ENCODE assay signal across 2 cellular contexts in genomic region chr17:8189041-8189710, GRCh38.
TF ChIP-seq lines count a peak whose summit lies in the region.

No MANE protein-coding gene starts in this region.

TF ChIP-seq in IMR-90, 13 proteins besides CTCF, POLR2A, EP300 and RAD21:
- TF ChIP-seq ELK1 (IDR thresholded peaks at IDR 0.05; ENCODE audit: borderline replicate concordance, low read depth, low read length) (no peak), MXI1 (IDR thresholded peaks at IDR 0.05; ENCODE audit: borderline replicate concordance, low read depth, low read length) (0 out of 2 replicates have a peak, but pooled peaks have one; percentile 6)

TF ChIP-seq in K562, 482 proteins besides CTCF, POLR2A, EP300 and RAD21 (continues in another document):
- TF ChIP-seq CBX2 (IDR thresholded peaks at IDR 0.05; ENCODE audit: insufficient read depth, low read length, poor library complexity, severe bottlenecking) (no peak), MGA (IDR thresholded peaks at IDR 0.05) (no peak), CHD2 (IDR thresholded peaks at IDR 0.05; ENCODE audit: low read depth, low read length) (no peak), E2F8 (IDR thresholded peaks at IDR 0.05; ENCODE audit: low read depth, partially characterized antibody) (no peak), CBX8 (IDR thresholded peaks at IDR 0.05; ENCODE audit: borderline replicate concordance, extremely low read depth, low read depth, low read length, poor library complexity, severe bottlenecking) (no peak), ZNF586 (CRISPR knock-in tag; conservative IDR thresholded peaks at IDR 0.05) (no peak), FOXP1 (CRISPR knock-in tag; IDR thresholded peaks at IDR 0.05) (peak; percentile 66; the same call in 1 of the 2 replicates), ZNF174 (CRISPR knock-in tag; IDR thresholded peaks at IDR 0.05) (no peak), SAP30 (IDR thresholded peaks at IDR 0.05; ENCODE audit: borderline replicate concordance, insufficient read depth, low read depth, low read length, poor library complexity, severe bottlenecking) (peak; percentile 37), KDM5B (IDR thresholded peaks at IDR 0.05; ENCODE audit: insufficient replicate concordance, low read depth, low read length) (peak; percentile 20), ZBED1 (IDR thresholded peaks at IDR 0.05) (0 out of 2 replicates have a peak, but pooled peaks have one; percentile 29), ZNF324 (CRISPR knock-in tag; IDR thresholded peaks at IDR 0.05) (no peak), RBM39 (optimal IDR thresholded peaks at IDR 0.05; ENCODE audit: low read depth, low read length) (no peak), FOXM1 (IDR thresholded peaks at IDR 0.05; ENCODE audit: low read depth) (no peak), FOXM1 (CRISPR knock-in tag; IDR thresholded peaks at IDR 0.05; ENCODE audit: low read depth) (no peak), SAFB (IDR thresholded peaks at IDR 0.05; ENCODE audit: borderline replicate concordance, low read depth, low read length) (no peak), ZNF507 (tag; conservative IDR thresholded peaks at IDR 0.05) (no peak), RHOXF2B (CRISPR knock-in tag; conservative IDR thresholded peaks at IDR 0.05) (no peak), BDP1 (IDR thresholded peaks at IDR 0.05; ENCODE audit: insufficient read depth, insufficient read length) (no peak), ETS1 (conservative IDR thresholded peaks at IDR 0.05; ENCODE audit: control insufficient read depth, low read depth, low read length) (0 out of 2 replicates have a peak, but pooled peaks have one; percentile 11), TCF3 (CRISPR knock-in tag; IDR thresholded peaks at IDR 0.05) (no peak), ZMIZ1 (IDR thresholded peaks at IDR 0.05; ENCODE audit: low read depth in 2 of 2, low read length in 2 of 2) (no peak), CREB1 (IDR thresholded peaks at IDR 0.05) (no peak), CREB1 (CRISPR knock-in tag; IDR thresholded peaks at IDR 0.05) (no peak), HNRNPK (IDR thresholded peaks at IDR 0.05; ENCODE audit: low read depth, low read length, poor library complexity, severe bottlenecking) (no peak), KHSRP (IDR thresholded peaks at IDR 0.05) (no peak), GABPB2 (CRISPR knock-in tag; conservative IDR thresholded peaks at IDR 0.05) (no peak), GTF2A2 (tag; IDR thresholded peaks at IDR 0.05) (no peak), ZNF609 (CRISPR knock-in tag; IDR thresholded peaks at IDR 0.05; ENCODE audit: borderline replicate concordance) (no peak), ZNF253 (CRISPR knock-in tag; conservative IDR thresholded peaks at IDR 0.05) (no peak)
